Comparison of ENCODE assay signal across 9 cellular contexts in the genomic region with DNA sequence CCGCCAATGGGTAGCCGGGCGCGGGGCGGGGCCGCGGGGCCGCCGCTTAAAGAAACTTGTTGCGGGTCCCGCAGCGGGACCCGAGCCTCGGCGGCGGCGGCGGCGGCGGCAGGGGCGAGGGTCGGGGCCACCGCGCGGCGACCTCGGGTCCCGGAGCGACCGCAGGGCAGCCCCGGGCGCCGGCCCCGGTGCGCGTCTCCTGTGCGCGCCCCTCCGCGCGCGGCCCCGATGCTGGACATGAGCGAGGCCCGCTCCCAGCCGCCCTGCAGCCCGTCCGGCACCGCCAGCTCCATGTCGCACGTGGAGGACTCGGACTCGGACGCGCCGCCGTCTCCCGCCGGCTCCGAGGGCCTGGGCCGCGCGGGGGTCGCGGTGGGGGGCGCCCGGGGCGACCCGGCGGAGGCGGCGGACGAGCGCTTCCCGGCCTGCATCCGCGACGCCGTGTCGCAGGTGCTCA. TPM values are rescaled to one million over a fixed set of nuclear protein-coding genes. Genes with fewer than 3 reads are reported as not detected.
DNase-seq lines count a peak whose midpoint lies in the region; ATAC-seq and TF ChIP-seq lines count a peak whose summit lies in the region.
"Had no signal": no experiment of that assay in that cellular context is flagged by ENCODE, and none has a peak within 500 bp of the region (broad histone marks: within the 10 kb centered on the region; RNA-seq: fewer than 3 reads in every experiment).

A gene (plus strand): TSS at position 76 of the 457 bp plus-strand sequence. CDS start 153 bp downstream, at position 229.

- H3K27me3 ChIP-seq in iPS-15b (ENCODE audit: control insufficient read depth, insufficient read depth, low read length) = peaks cover 14% of the 10 kb centered on the region
- peaks cover 7% of the 10 kb centered on the region for H3K27me3 ChIP-seq in smooth muscle cell (ENCODE audit: low read depth)

- H3K4me3 ChIP-seq in iPS-15b (ENCODE audit: low read depth, low read length) (peak within 1 kb of the TSS; percentile 59), smooth muscle cell (peak within 1 kb of the TSS; percentile 79)

- CTCF ChIA-PET in activated CD8-positive, alpha-beta T cell treated with anti-CD3 and anti-CD28 coated beads, Interleukin-2, amount 10 ng/mL, durations not matched to agents 7 days and 5 days (lab: Charles Lee) = no interaction called here

- H3K36me3 Mint-ChIP-seq in activated CD8-positive, alpha-beta T cell treated with anti-CD3 and anti-CD28 coated beads, Interleukin-2, amount 10 ng/mL, durations not matched to agents 7 days and 5 days (ENCODE audit: low read depth) = no peaks in the 10 kb centered on the region

- H3K4me2 ChIP-seq in smooth muscle cell = peak within 1 kb of the TSS; percentile 96

- peaks cover 29% of the 10 kb centered on the region for H3K27me3 Mint-ChIP-seq in activated CD8-positive, alpha-beta T cell treated with anti-CD3 and anti-CD28 coated beads, Interleukin-2, amount 10 ng/mL, durations not matched to agents 7 days and 5 days (ENCODE audit: low read depth)

- 4% methylated on average over 18 of the region's 80 CpGs for WGBS in smooth muscle cell (ENCODE audit: low lambda C conversion rate)

- no peaks in the 10 kb centered on the region for H4K20me1 ChIP-seq in smooth muscle cell (ENCODE audit: low read depth)

- H3K9ac ChIP-seq in iPS-15b (ENCODE audit: low read depth, low read length) (peak within 1 kb of the TSS; percentile 47), smooth muscle cell (ENCODE audit: low read depth) (no peak within 1 kb of the TSS)

- H3K9me3 Mint-ChIP-seq in activated CD8-positive, alpha-beta T cell treated with anti-CD3 and anti-CD28 coated beads, Interleukin-2, amount 10 ng/mL, durations not matched to agents 7 days and 5 days (ENCODE audit: insufficient read depth) = no peaks in the 10 kb centered on the region

- no peak for ATAC-seq in activated CD8-positive, alpha-beta T cell treated with anti-CD3 and anti-CD28 coated beads, Interleukin-2, amount 10 ng/mL, durations not matched to agents 7 days and 5 days
- ATAC-seq in GM21360 (IDR thresholded peaks at IDR 0.05; ENCODE audit: unreplicated experiment) (no peak), HG03460 (IDR thresholded peaks at IDR 0.05; ENCODE audit: unreplicated experiment) (no peak)

- H3K9me3 ChIP-seq in iPS-15b (ENCODE audit: control insufficient read depth, insufficient read depth, low read length) = no peaks in the 10 kb centered on the region
- no peaks in the 10 kb centered on the region for H3K9me3 ChIP-seq in smooth muscle cell (replicated peaks; ENCODE audit: low read depth)

- H3K27ac Mint-ChIP-seq in activated CD8-positive, alpha-beta T cell treated with anti-CD3 and anti-CD28 coated beads, Interleukin-2, amount 10 ng/mL, durations not matched to agents 7 days and 5 days = no peak within 1 kb of the TSS

- H3K4me1 Mint-ChIP-seq in activated CD8-positive, alpha-beta T cell treated with anti-CD3 and anti-CD28 coated beads, Interleukin-2, amount 10 ng/mL, durations not matched to agents 7 days and 5 days (ENCODE audit: low read depth) = peaks cover 2% of the 10 kb centered on the region

- peaks cover 4% of the 10 kb centered on the region for H3K36me3 ChIP-seq in iPS-15b (ENCODE audit: control insufficient read depth, insufficient read depth, low read length)
- no peaks in the 10 kb centered on the region for H3K36me3 ChIP-seq in smooth muscle cell (ENCODE audit: low read depth)

- POLR2A ChIA-PET in activated CD8-positive, alpha-beta T cell treated with anti-CD3 and anti-CD28 coated beads, Interleukin-2, amount 10 ng/mL, durations not matched to agents 7 days and 5 days (lab: Charles Lee) = interaction anchor here (0.8 kb wide), 1 partner anchor 14 kb away, joined by 5 read pairs; no protein-coding TSS in a partner anchor

- H3K4me3 Mint-ChIP-seq in activated CD8-positive, alpha-beta T cell treated with anti-CD3 and anti-CD28 coated beads, Interleukin-2, amount 10 ng/mL, durations not matched to agents 7 days and 5 days = peak within 1 kb of the TSS; percentile 56

- no peaks in the 10 kb centered on the region for H3F3A ChIP-seq in smooth muscle cell (ENCODE audit: low read depth)

- TF ChIP-seq CTCF in smooth muscle cell (IDR thresholded peaks at IDR 0.05; ENCODE audit: borderline replicate concordance, insufficient read depth, poor library complexity, severe bottlenecking) = no peak

- peak within 1 kb of the TSS; percentile 62 for H2AFZ ChIP-seq in smooth muscle cell (ENCODE audit: low read depth)

- H3K4me1 ChIP-seq in iPS-15b (ENCODE audit: control insufficient read depth, insufficient read depth, low read length) = no peaks in the 10 kb centered on the region
- H3K4me1 ChIP-seq in smooth muscle cell (ENCODE audit: low read depth) = peaks cover 10% of the 10 kb centered on the region

- peak; percentile 50 for DNase-seq in DMS53 (lab: John Stamatoyannopoulos, UW)
- DNase-seq in DMS53 treated with DMSO at 0.1 percent for 48 hours (lab: John Stamatoyannopoulos, UW; ENCODE audit: unreplicated experiment) = no peak
- no peak for DNase-seq in activated CD8-positive, alpha-beta T cell treated with anti-CD3 and anti-CD28 coated beads, Interleukin-2, amount 10 ng/mL, durations not matched to agents 7 days and 5 days
- no peak for DNase-seq in smooth muscle cell (lab: John Stamatoyannopoulos, UW; ENCODE audit: unreplicated experiment)
- DNase-seq in SK-N-DZ (ENCODE audit: low spot score) = no peak

- no peak within 1 kb of the TSS for H3K27ac ChIP-seq in smooth muscle cell (ENCODE audit: low read depth)
- H3K27ac ChIP-seq: 22Rv1 had no signal

- H3K79me2 ChIP-seq in smooth muscle cell (ENCODE audit: low read depth) = no peaks in the 10 kb centered on the region

RNA-seq across cellular contexts. Expression of the gene that starts here (rescaled TPM):
- not detected for total RNA-seq in activated CD8-positive, alpha-beta T cell treated with anti-CD3 and anti-CD28 coated beads, Interleukin-2, amount 10 ng/mL, durations not matched to agents 7 days and 5 days
- 1.8 and 4.2 TPM in 2 replicates for total RNA-seq in smooth muscle cell
- polyA plus RNA-seq in smooth muscle cell = 2.9 and 3.5 TPM in 2 replicates
- polyA plus RNA-seq in SK-N-DZ (2014; cell fraction: cytosol; rRNA removed) = 0.09 TPM in 1 of 2 replicates, not detected in the other
- polyA plus RNA-seq in SK-N-DZ (2014; cell fraction: nucleus; rRNA removed) = 0.20 TPM in 1 of 2 replicates, not detected in the other
